Comparison of ENCODE assay signal across 9 cellular contexts in the genomic region with DNA sequence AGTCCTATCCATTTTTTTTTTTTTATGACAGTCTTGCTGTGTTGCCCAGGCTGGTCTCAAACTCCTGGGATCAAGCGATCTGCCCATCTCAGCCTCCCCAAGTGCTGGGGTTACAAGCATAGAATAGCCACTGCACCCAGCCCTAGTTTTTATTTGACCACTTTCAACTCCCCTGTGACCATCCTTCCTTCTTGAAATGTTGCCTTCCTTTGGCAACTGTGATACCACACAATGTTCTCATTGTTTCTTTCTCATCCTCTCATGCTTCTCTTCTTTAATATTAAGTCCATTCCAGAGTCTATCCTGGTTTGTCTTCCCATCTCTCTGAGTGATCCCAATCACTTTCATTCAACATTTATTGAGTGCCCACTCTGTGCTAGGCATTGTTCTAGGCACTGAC.
"Had no signal": no experiment of that assay in that cellular context is flagged by ENCODE, and none has a peak within 500 bp of the region (broad histone marks: within the 10 kb centered on the region; RNA-seq: fewer than 3 reads in every experiment).

No MANE protein-coding gene starts in this region.

- DNase-seq: GM23248, GOT3, H7, H9, HCEC 1CT, HFFc6 had no signal

- H3K4me1 ChIP-seq: HAP-1 had no signal

- H3K27ac ChIP-seq: GM23248 had no signal

- H3K9ac ChIP-seq: GM23248 had no signal

- ATAC-seq: GM23338, HCT116 had no signal

- H3K36me3 ChIP-seq: HAP-1 had no signal

- H3K4me3 ChIP-seq: GM23248, GM23338, HAP-1 had no signal

- H3K4me2 ChIP-seq: GM23338 had no signal
